Comparison of ENCODE assay signal across 1 cellular context in the genomic region with DNA sequence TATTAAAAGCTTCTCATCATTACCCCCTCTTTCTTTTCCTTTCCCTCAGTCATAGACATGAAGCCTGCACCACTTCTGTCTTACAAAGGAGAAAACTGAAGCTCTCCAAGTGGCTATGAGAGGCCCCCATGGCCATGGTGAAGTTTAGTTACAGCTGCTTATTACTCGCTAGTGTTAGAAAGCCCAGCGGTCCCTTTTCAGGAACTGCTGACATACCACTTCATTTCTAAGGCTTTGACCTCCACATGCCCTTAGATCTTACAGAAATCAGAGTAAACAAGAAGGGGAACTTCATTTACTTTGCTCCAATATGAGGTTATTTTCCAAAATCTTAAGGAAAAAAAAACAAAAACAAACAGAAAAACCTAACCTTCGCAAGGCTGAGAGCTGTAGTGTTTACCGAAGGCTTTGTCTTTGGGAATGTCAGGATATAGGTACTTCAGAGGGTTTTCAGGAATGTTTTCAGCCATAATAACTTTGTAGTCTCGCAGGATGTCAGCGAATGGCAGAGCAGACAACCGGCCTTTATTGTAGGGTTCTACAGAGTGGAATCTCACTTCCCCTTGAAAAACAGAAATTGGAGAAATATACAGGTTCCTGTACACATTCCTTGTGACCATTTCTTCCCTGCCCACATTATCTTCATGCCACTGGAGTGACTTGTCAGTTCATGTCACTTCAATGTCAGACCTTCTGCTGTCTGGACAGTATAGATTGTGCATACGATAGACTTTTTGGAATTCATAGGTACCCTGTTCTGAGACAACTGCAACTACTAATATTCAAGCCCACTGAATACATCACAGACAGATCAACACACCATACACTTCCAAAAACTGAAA.
TF ChIP-seq lines count a peak whose summit lies in the region.

No MANE protein-coding gene starts in this region.

TF ChIP-seq in IMR-90, 13 proteins besides CTCF, POLR2A, EP300 and RAD21:
- TF ChIP-seq CEBPB (IDR thresholded peaks at IDR 0.05; ENCODE audit: low read depth, low read length) = no peak
- TF ChIP-seq BHLHE40 (IDR thresholded peaks at IDR 0.05; ENCODE audit: low read depth, low read length) = no peak
- no peak for TF ChIP-seq MAZ (IDR thresholded peaks at IDR 0.05; ENCODE audit: borderline replicate concordance, low read depth, low read length)
- no peak for TF ChIP-seq NFE2L2 (IDR thresholded peaks at IDR 0.05; ENCODE audit: low read depth, low read length)
- TF ChIP-seq RFX5 (IDR thresholded peaks at IDR 0.05; ENCODE audit: low read depth, low read length) = no peak
- TF ChIP-seq MXI1 (IDR thresholded peaks at IDR 0.05; ENCODE audit: borderline replicate concordance, low read depth, low read length) = no peak
- no peak for TF ChIP-seq CHD1 (IDR thresholded peaks at IDR 0.05; ENCODE audit: low read depth, low read length)
- no peak for TF ChIP-seq RCOR1 (IDR thresholded peaks at IDR 0.05; ENCODE audit: insufficient replicate concordance, low read length)
- no peak for TF ChIP-seq FOS (IDR thresholded peaks at IDR 0.05; ENCODE audit: low read depth, low read length)
- no peak for TF ChIP-seq SMC3 (IDR thresholded peaks at IDR 0.05; ENCODE audit: low read depth, low read length)
- TF ChIP-seq MAFK (IDR thresholded peaks at IDR 0.05; ENCODE audit: low read depth, low read length) = no peak
- TF ChIP-seq, protein P1, sequence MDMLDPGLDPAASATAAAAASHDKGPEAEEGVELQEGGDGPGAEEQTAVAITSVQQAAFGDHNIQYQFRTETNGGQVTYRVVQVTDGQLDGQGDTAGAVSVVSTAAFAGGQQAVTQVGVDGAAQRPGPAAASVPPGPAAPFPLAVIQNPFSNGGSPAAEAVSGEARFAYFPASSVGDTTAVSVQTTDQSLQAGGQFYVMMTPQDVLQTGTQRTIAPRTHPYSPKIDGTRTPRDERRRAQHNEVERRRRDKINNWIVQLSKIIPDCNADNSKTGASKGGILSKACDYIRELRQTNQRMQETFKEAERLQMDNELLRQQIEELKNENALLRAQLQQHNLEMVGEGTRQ (IDR thresholded peaks at IDR 0.05; ENCODE audit: low read depth, low read length) = no peak
- TF ChIP-seq, protein P2, sequence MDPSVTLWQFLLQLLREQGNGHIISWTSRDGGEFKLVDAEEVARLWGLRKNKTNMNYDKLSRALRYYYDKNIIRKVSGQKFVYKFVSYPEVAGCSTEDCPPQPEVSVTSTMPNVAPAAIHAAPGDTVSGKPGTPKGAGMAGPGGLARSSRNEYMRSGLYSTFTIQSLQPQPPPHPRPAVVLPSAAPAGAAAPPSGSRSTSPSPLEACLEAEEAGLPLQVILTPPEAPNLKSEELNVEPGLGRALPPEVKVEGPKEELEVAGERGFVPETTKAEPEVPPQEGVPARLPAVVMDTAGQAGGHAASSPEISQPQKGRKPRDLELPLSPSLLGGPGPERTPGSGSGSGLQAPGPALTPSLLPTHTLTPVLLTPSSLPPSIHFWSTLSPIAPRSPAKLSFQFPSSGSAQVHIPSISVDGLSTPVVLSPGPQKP (IDR thresholded peaks at IDR 0.05; ENCODE audit: borderline replicate concordance, low read depth, low read length) = no peak
